In the genomic region with DNA sequence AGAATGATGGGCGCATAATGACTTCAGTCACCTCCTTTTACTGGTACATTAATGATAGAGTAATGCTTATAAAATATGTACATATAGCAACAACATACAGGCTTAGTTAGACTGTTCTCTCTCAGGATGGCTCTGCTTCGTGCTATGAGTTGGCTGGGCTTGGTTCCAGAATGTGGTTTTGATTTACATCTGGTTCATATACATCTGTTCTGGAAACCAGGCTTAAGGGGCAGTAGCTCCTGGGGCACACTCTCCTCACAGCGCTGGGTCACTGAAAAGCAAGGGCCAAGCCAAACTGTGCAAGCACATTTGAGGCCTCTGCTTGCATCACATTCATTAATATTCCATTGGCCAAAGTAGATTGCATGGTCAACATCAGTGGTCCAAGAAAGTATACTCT, we compare ENCODE assay signal across 28 cellular contexts. TPM values are rescaled to one million over a fixed set of nuclear protein-coding genes. Genes with fewer than 3 reads are reported as not detected.
DNase-seq lines count a peak whose midpoint lies in the region; ATAC-seq and TF ChIP-seq lines count a peak whose summit lies in the region.
"Had no signal": no experiment of that assay in that cellular context is flagged by ENCODE, and none has a peak within 500 bp of the region (broad histone marks: within the 10 kb centered on the region; RNA-seq: fewer than 3 reads in every experiment).

No MANE protein-coding gene starts in this region.

- H3K4me2 ChIP-seq in GM23248 (ENCODE audit: unreplicated experiment) (no peak overlapping the region), MM.1S (ENCODE audit: low read depth, low read length) (no peak overlapping the region)

- H3K9ac ChIP-seq in GM23248 (no peak overlapping the region), MM.1S (ENCODE audit: low read length) (no peak overlapping the region)

- H3K9me2 ChIP-seq in GM23248 (ENCODE audit: insufficient read depth) (no peaks in the 10 kb centered on the region), MM.1S (replicated peaks; ENCODE audit: insufficient read depth, low read length) (no peaks in the 10 kb centered on the region)

- no peak overlapping the region for H3K27ac ChIP-seq in GM23248
- H3K27ac ChIP-seq in MM.1S (ENCODE audit: low read length) = no peak overlapping the region
- H3K27ac ChIP-seq: ascending aorta, lower lobe of right lung, ovary, right atrium auricular region had no signal

- H3K4me1 ChIP-seq in GM23248 (ENCODE audit: insufficient read depth) = peaks cover 11% of the 10 kb centered on the region
- no peaks in the 10 kb centered on the region for H3K4me1 ChIP-seq in MM.1S (ENCODE audit: low read length)
- H3K4me1 ChIP-seq: lower lobe of right lung had no signal

- H3K79me2 ChIP-seq in GM23248 (ENCODE audit: insufficient read depth) = no peaks in the 10 kb centered on the region
- H3K79me2 ChIP-seq in MM.1S (ENCODE audit: low read length) = no peaks in the 10 kb centered on the region

- WGBS in GM23248 (ENCODE audit: low coverage in 1 of 2, low lambda C conversion rate in 2 of 2, missing lambda C conversion rate in 2 of 2), 2 experiments = 68 to 70% methylated on average over 3 of the region's 3 CpGs

- in situ Hi-C loops in GM23248 (cut with MboI) = no loop called here

- H3K36me3 ChIP-seq in GM23248 (ENCODE audit: low read depth) = no peaks in the 10 kb centered on the region
- H3K36me3 ChIP-seq in MM.1S (replicated peaks; ENCODE audit: insufficient read depth, low read length) = no peaks in the 10 kb centered on the region
- H3K36me3 ChIP-seq: ascending aorta, lower lobe of right lung, ovary, right atrium auricular region had no signal

- TF ChIP-seq CTCF in cardiac fibroblast (IDR thresholded peaks at IDR 0.05; ENCODE audit: low read depth, low read length) (no peak), MM.1S (IDR thresholded peaks at IDR 0.05; ENCODE audit: low read length) (no peak)

- H3F3A ChIP-seq in GM23248 (ENCODE audit: insufficient read depth) (0 out of 2 replicates have a peak, but pooled peaks cover 9% of the 10 kb centered on the region), MM.1S (ENCODE audit: insufficient read depth, low read length) (no peaks in the 10 kb centered on the region)

- H3K9me3 ChIP-seq in GM23248 (ENCODE audit: low read depth) (no peaks in the 10 kb centered on the region), MM.1S (replicated peaks; ENCODE audit: insufficient read depth, low read length) (no peaks in the 10 kb centered on the region)
- H3K9me3 ChIP-seq: ascending aorta, lower lobe of right lung, ovary, right atrium auricular region had no signal

- no peak overlapping the region for H2AFZ ChIP-seq in GM23248
- no peak overlapping the region for H2AFZ ChIP-seq in MM.1S (ENCODE audit: low read length)

- no peak for ATAC-seq in HG03571 (IDR thresholded peaks at IDR 0.05; ENCODE audit: unreplicated experiment)
- ATAC-seq: lower lobe of right lung; stimulated activated memory B cell treated with anti-CD40 and anti-IgM and Interleukin-4, amounts not matched to agents 10 μg/mL and 1 μg/mL and 100 μg/mL, for 72 hours had no signal

- H3K4me3 ChIP-seq in GM23248 = no peak overlapping the region
- H3K4me3 ChIP-seq in cardiac fibroblast (replicated peaks in 1 of 2; ENCODE audit: low read depth in 2 of 2, low read length in 2 of 2) = no peak overlapping the region
- no peak overlapping the region for H3K4me3 ChIP-seq in MM.1S (ENCODE audit: low read length)
- H3K4me3 ChIP-seq: ascending aorta, lower lobe of right lung, ovary, right atrium auricular region had no signal

- DNase-seq in GM23248 = peak; percentile 26
- DNase-seq in OCI-M1 (lab: John Stamatoyannopoulos, UW) = peak; percentile 46
- peak; percentile 20 to 26 for DNase-seq in cardiac fibroblast (ENCODE audit: low read depth in 2 of 2)
- DNase-seq in iris pigment epithelial cell (ENCODE audit: low read depth) = peak; percentile 29
- no peak for DNase-seq in MM.1S
- DNase-seq in A172 (ENCODE audit: low spot score) = no peak
- DNase-seq: activated CD4-positive, alpha-beta T cell treated with anti-CD3 and anti-CD28 coated beads, Interleukin-2, amount 10 ng/mL, durations not matched to agents 7 days and 5 days; activated naive CD4-positive, alpha-beta T cell treated with anti-CD3 and anti-CD28 coated beads, Interleukin-2, amount 50 U/mL, for 16 hours; CD4-positive, alpha-beta T cell; kidney; lower lobe of right lung; NCI-H1105 treated with DMSO at 0.1 percent for 48 hours; NCI-H2029 treated with DMSO at 0.1 percent for 48 hours; NCI-H226; NCI-H774; ovary; SHP77; stimulated activated CD4-positive, alpha-beta T cell treated with anti-CD3 and anti-CD28 coated beads, Interleukin-4, amount 100 ng/mL, for 1 hour; SW 1271; T1000 had no signal

- H3K27me3 ChIP-seq in GM23248 (replicated peaks; ENCODE audit: insufficient read depth) (no peaks in the 10 kb centered on the region), MM.1S (replicated peaks; ENCODE audit: insufficient read depth, low read length) (no peaks in the 10 kb centered on the region)
- H3K27me3 ChIP-seq: ascending aorta, ovary, right atrium auricular region had no signal

- H4K20me1 ChIP-seq in GM23248 (ENCODE audit: insufficient read depth) (no peaks in the 10 kb centered on the region), MM.1S (ENCODE audit: insufficient read depth, low read length) (no peaks in the 10 kb centered on the region)

RNA-seq across cellular contexts. Expression of a gene that starts 44.9 kb away (rescaled TPM):
- 0.13 and 0.86 TPM in 2 replicates for total RNA-seq in GM23248 (2014; rRNA removed; shearing (Covaris generic))
- polyA plus RNA-seq in GM23248 (2016; fragmentation: Nextera tagmentation; extraction: Ambion mirVana) = 1.2 and 1.6 TPM in 2 replicates
- 0.02 TPM in 1 of 2 replicates, not detected in the other for total RNA-seq in A172 (2014; rRNA removed; shearing (Covaris generic))
- total RNA-seq: activated CD4-positive, alpha-beta T cell treated with anti-CD3 and anti-CD28 coated beads, Interleukin-2, amount 10 ng/mL, durations not matched to agents 7 days and 5 days; CD4-positive, alpha-beta T cell; epithelial cell of proximal tubule; mononuclear cell; OCI-LY7 had no signal
- polyA plus RNA-seq: IgD-negative memory B cell had no signal

Comparison
In these comparisons a context has a peak if more than half of its experiments do, and no peak if none do; other contexts are left out.
1. DNase-seq: peak in GM23248 (single experiment), OCI-M1 (single experiment), cardiac fibroblast (2 of 2) and iris pigment epithelial cell (single experiment); none in MM.1S (single experiment) and A172 (single experiment).